1 cellular context compared by ENCODE assay signal in genomic region chr11:134252539-134253188, GRCh38.
TF ChIP-seq lines count a peak whose summit lies in the region.

No MANE protein-coding gene starts in this region.

TF ChIP-seq in HCT116, 20 proteins besides CTCF, POLR2A, EP300 and RAD21 (continued from another document):
- TF ChIP-seq JUND (IDR thresholded peaks at IDR 0.05) (no peak), REST (IDR thresholded peaks at IDR 0.05; ENCODE audit: low read depth) (no peak), POLR2AphosphoS5 (IDR thresholded peaks at IDR 0.05; ENCODE audit: low read depth, low read length) (no peak), ATF3 (IDR thresholded peaks at IDR 0.05) (no peak), SIN3A (IDR thresholded peaks at IDR 0.05; ENCODE audit: low read depth) (no peak), EZH2phosphoT487 (IDR thresholded peaks at IDR 0.05; ENCODE audit: borderline replicate concordance) (no peak), ELF1 (IDR thresholded peaks at IDR 0.05; ENCODE audit: borderline replicate concordance, low read depth) (no peak)
